Comparison of ENCODE assay signal across 15 cellular contexts in the genomic region with DNA sequence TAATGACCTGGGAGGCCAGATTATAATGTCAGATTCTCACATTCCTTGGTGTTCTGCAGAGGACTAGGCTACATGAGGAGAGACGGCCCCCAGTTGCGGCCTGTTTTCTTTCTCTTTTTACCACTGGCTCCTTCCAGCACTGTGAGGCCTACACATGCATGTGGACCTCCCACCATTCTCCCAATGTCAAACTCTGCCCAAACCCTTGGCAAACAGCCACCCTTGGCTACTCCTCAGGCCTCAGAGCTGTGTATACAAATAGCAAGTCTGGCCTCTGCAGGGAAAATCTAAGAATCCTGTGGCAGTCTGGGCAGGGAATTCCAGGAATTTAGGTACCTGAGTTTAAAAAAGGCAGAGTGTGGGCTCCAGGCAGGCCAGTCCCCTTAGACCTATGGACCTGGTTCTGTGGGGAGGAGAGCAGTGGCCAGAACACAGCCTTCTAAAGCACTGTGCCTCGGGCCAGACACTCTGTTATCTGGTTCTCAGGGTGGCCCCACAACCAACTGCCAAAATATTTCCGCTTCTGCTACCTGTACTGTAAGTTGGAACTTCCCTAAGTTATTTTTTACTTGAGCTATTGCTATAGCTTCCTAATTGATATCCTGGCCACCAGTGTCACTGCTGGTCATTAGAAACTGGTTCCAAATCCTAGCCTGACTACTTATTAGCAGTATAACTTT. TPM values are rescaled to one million over a fixed set of nuclear protein-coding genes. Genes with fewer than 3 reads are reported as not detected.
DNase-seq lines count a peak whose midpoint lies in the region; TF ChIP-seq lines count a peak whose summit lies in the region.
"Had no signal": no experiment of that assay in that cellular context is flagged by ENCODE, and none has a peak within 500 bp of the region (broad histone marks: within the 10 kb centered on the region; RNA-seq: fewer than 3 reads in every experiment).

No MANE protein-coding gene starts in this region.

- no peak overlapping the region for H3K27ac ChIP-seq in cardiac muscle cell
- no peak overlapping the region for H3K27ac ChIP-seq in brain microvascular endothelial cell
- no peak overlapping the region for H3K27ac ChIP-seq in substantia nigra (ENCODE audit: low read depth, low read length, poor library complexity, severe bottlenecking)
- H3K27ac ChIP-seq: coronary artery, foreskin keratinocyte, SJCRH30, upper lobe of right lung, WERI-Rb-1 had no signal

- intact Hi-C loops in cardiac septum (cut with DNase I) (no loop called here), posterior vena cava (cut with DNase I) (no loop called here)

- H3K27me3 ChIP-seq in cardiac muscle cell (no peaks in the 10 kb centered on the region), brain microvascular endothelial cell (replicated peaks) (no peaks in the 10 kb centered on the region)
- H3K27me3 ChIP-seq: foreskin keratinocyte, SJCRH30 had no signal

- no peak overlapping the region for H3K4me3 ChIP-seq in cardiac muscle cell
- H3K4me3 ChIP-seq in brain microvascular endothelial cell (ENCODE audit: low read depth, low read length): no peak overlapping the region
- H3K4me3 ChIP-seq: coronary artery, SJCRH30, upper lobe of right lung had no signal

- in situ Hi-C loops in brain microvascular endothelial cell (cut with HindIII; ENCODE audit: low pct_ligation_motif_present, low sequenced_read_pairs): no loop called here

- TF ChIP-seq CTCF in cardiac muscle cell (IDR thresholded peaks at IDR 0.05; ENCODE audit: low read depth, low read length): no peak
- TF ChIP-seq CTCF in brain microvascular endothelial cell (IDR thresholded peaks at IDR 0.05; ENCODE audit: low read depth, low read length, missing control alignments): no peak

- no peaks in the 10 kb centered on the region for H3K9me3 ChIP-seq in cardiac muscle cell (ENCODE audit: low read depth)
- H3K9me3 ChIP-seq: SJCRH30, upper lobe of right lung had no signal

- peaks cover 6% of the 10 kb centered on the region for H3K4me1 ChIP-seq in cardiac muscle cell (ENCODE audit: low read depth)
- H3K4me1 ChIP-seq: SJCRH30, upper lobe of right lung had no signal

- DNase-seq in cardiac muscle cell (ENCODE audit: low read depth in 1 of 2, low spot score in 1 of 2) (peak; percentile 31 to 89), cardiac septum (ENCODE audit: low spot score) (no peak), brain microvascular endothelial cell (peak; percentile 38), kidney glomerular epithelial cell (lab: John Stamatoyannopoulos, UW) (peak; percentile 6), substantia nigra (lab: John Stamatoyannopoulos, UW) (peak in 33 of 49 donors; percentile 1 to 55 (median 14)), posterior vena cava (ENCODE audit: low spot score) (no peak), NCI-H1048 (lab: John Stamatoyannopoulos, UW) (no peak), MV-4-11 (lab: John Stamatoyannopoulos, UW) (no peak)
- DNase-seq: foreskin keratinocyte, NCI-H187 treated with DMSO at 0.1 percent for 48 hours, nephron progenitor cell, SJCRH30, upper lobe of right lung, WERI-Rb-1 had no signal

- H3K36me3 ChIP-seq in cardiac muscle cell: no peaks in the 10 kb centered on the region
- H3K36me3 ChIP-seq in brain microvascular endothelial cell (replicated peaks): no peaks in the 10 kb centered on the region
- H3K36me3 ChIP-seq: SJCRH30, upper lobe of right lung, WERI-Rb-1 had no signal

RNA-seq across cellular contexts. Expression of a gene that starts 19.9 kb away (rescaled TPM):
- total RNA-seq in cardiac muscle cell (15.9 and 19.2 TPM in 2 replicates), cardiac septum (11.5 TPM), posterior vena cava (10 to 100 TPM; 11.8 to 16.7 TPM)
- 22.0 and 30.6 TPM in 2 replicates for polyA plus RNA-seq in cardiac muscle cell

Comparison
In these comparisons a context has a peak if more than half of its experiments do, and no peak if none do; other contexts are left out.
1. DNase-seq: peak in cardiac muscle cell (2 of 2), brain microvascular endothelial cell (single experiment), kidney glomerular epithelial cell (single experiment) and substantia nigra (33 of 49); none in cardiac septum (single experiment), posterior vena cava (single experiment), NCI-H1048 (single experiment) and MV-4-11 (single experiment).